Comparison of ENCODE assay signal across 9 cellular contexts in genomic region chr22:29385748-29386147, GRCh38. TPM values are rescaled to one million over a fixed set of nuclear protein-coding genes. Genes with fewer than 3 reads are reported as not detected.
DNase-seq lines count a peak whose midpoint lies in the region; ATAC-seq and TF ChIP-seq lines count a peak whose summit lies in the region.
"Had no signal": no experiment of that assay in that cellular context is flagged by ENCODE, and none has a peak within 500 bp of the region (broad histone marks: within the 10 kb centered on the region; RNA-seq: fewer than 3 reads in every experiment).

No MANE protein-coding gene starts in this region.

- no peaks in the 10 kb centered on the region; the same call in 1 of the 2 replicates for H4K20me1 ChIP-seq in SU-DHL-6 (ENCODE audit: low read depth, low read length)

- peaks cover 2% of the 10 kb centered on the region for H3K36me3 Mint-ChIP-seq in mesothelial cell of epicardium

- DNase-seq in CD1c-positive myeloid dendritic cell (ENCODE audit: extremely low spot score), result peak; percentile 91
- no peak for DNase-seq in mesothelial cell of epicardium (ENCODE audit: low spot score in 2 of 2, unreplicated experiment in 2 of 2)
- DNase-seq in HPDE6-E6E7 (ENCODE audit: extremely low spot score), result no peak

- no peak overlapping the region for H3K4me3 Mint-ChIP-seq in mesothelial cell of epicardium

- no peak for TF ChIP-seq CTCF in SU-DHL-6 (IDR thresholded peaks at IDR 0.05; ENCODE audit: insufficient read depth, low read length, poor library complexity, severe bottlenecking)
- no peak for TF ChIP-seq CTCF in mesothelial cell of epicardium (IDR thresholded peaks at IDR 0.05; ENCODE audit: unreplicated experiment)

- no peaks in the 10 kb centered on the region for H3K9me3 Mint-ChIP-seq in mesothelial cell of epicardium
- H3K9me3 Mint-ChIP-seq: T-helper 1 cell treated with Interleukin-12 subunit alpha and Interleukin-12 subunit beta and Interleukin-4 antibody, amounts not matched to agents 30 μg/mL and 1 μg/mL, for 36 hours had no signal

- H3K4me3 ChIP-seq in SU-DHL-6 (ENCODE audit: insufficient read depth, low read length, poor library complexity, severe bottlenecking), result peak overlapping the region; percentile 3

- no peaks in the 10 kb centered on the region for H3K9me3 ChIP-seq in SU-DHL-6 (ENCODE audit: insufficient read depth, low read length)

- ATAC-seq in GM19351 (IDR thresholded peaks at IDR 0.05; ENCODE audit: unreplicated experiment) (peak; percentile 34), HG02623 (IDR thresholded peaks at IDR 0.05; ENCODE audit: unreplicated experiment) (no peak), HG03469 (IDR thresholded peaks at IDR 0.05; ENCODE audit: unreplicated experiment) (no peak), GM19397 (IDR thresholded peaks at IDR 0.05; ENCODE audit: unreplicated experiment) (no peak)

- H3K27me3 Mint-ChIP-seq in mesothelial cell of epicardium (ENCODE audit: low read depth), result no peaks in the 10 kb centered on the region

- H3K4me2 ChIP-seq in SU-DHL-6 (ENCODE audit: low read depth, low read length, poor library complexity, severe bottlenecking), result peak overlapping the region; percentile 86

- no peaks in the 10 kb centered on the region for H3K36me3 ChIP-seq in SU-DHL-6 (ENCODE audit: low read length)

- H3F3A ChIP-seq in SU-DHL-6 (ENCODE audit: insufficient read depth), result peaks cover 18% of the 10 kb centered on the region

- peak overlapping the region; percentile 83 for H3K27ac ChIP-seq in SU-DHL-6 (ENCODE audit: low read depth, low read length)

- peak overlapping the region; percentile 78 for H3K9ac ChIP-seq in SU-DHL-6 (ENCODE audit: low read length)

- peaks cover 12% of the 10 kb centered on the region for H3K4me1 Mint-ChIP-seq in mesothelial cell of epicardium

- no peaks in the 10 kb centered on the region for H3K9me2 ChIP-seq in SU-DHL-6 (replicated peaks; ENCODE audit: insufficient read depth, low read length)

- H3K79me2 ChIP-seq in SU-DHL-6 (ENCODE audit: insufficient read depth, low read length), result peaks cover 67% of the 10 kb centered on the region

- H3K27ac Mint-ChIP-seq in mesothelial cell of epicardium, result peak overlapping the region; percentile 47

- no peaks in the 10 kb centered on the region for H3K27me3 ChIP-seq in SU-DHL-6 (ENCODE audit: low read length)

- no peak overlapping the region for H2AFZ ChIP-seq in SU-DHL-6 (ENCODE audit: low read depth, low read length, severe bottlenecking)

RNA-seq across cellular contexts. Expression of gene AP1B1, which starts 2.6 kb away (rescaled TPM):
- 40.3 to 43.9 TPM (median 41.0 TPM) in 3 replicates for total RNA-seq in mesothelial cell of epicardium

RNA-seq across cellular contexts. Expression of gene RFPL1, which starts 52.6 kb away (rescaled TPM):
- total RNA-seq in mesothelial cell of epicardium, result 0.29 to 0.63 TPM (median 0.54 TPM) in 3 replicates
